Comparison of ENCODE assay signal across 8 cellular contexts in the genomic region with DNA sequence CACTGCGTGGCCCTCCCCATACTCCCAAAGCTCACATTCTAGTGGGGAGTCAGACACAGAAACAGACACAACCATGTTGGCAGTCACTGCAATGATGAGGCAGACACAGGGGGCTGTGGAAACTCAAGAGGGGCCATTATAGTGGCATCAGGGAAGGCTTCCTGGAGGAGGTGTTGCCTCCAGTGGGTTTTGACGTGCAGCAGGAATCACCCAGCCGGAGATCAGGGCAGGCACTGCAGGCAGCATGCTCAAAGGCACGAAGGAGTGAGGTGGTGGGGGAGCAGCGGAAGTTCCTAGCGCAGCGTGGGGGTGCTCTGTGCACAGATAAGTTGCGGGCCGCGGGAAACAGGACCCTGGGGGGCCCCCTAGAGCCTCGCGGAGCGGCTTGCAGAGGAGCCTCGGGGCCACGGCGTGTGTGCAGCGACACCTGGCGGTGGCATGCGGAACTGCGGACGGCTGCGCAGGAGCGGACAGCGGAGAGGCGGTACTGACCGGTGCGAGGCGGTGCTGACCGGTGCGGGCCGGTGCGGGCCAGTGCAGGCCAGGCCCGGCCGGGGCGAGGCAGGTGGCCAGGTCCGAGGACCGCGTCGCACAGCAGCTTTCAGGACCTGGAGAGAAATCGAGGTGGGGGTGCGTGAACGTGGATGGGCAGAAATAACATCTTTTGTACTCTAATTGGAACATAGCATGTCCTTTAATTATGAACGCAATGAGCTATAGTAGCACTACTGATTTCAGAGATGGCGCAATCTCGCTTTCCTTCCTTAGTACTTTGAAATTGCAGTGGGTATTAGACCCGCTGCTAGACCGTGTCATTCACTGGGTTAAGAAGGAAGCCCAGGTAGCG.
DNase-seq lines count a peak whose midpoint lies in the region; ATAC-seq, FAIRE-seq and TF ChIP-seq lines count a peak whose summit lies in the region.

No MANE protein-coding gene starts in this region.

- TF ChIP-seq RAD21 in A549 (conservative IDR thresholded peaks at IDR 0.05 in 1 of 2, IDR thresholded peaks at IDR 0.05 in 1 of 2), result peak; percentile 78 to 88

- no peaks in the 10 kb centered on the region for H3K36me3 Mint-ChIP-seq in T-cell

- DNase-seq in A549 (ENCODE audit: low read depth in 1 of 2, low spot score in 1 of 2), result peak; percentile 82
- DNase-seq in HTR-8/SVneo (ENCODE audit: insufficient read length, low spot score), result peak; percentile 85
- peak; percentile 61 to 88 (median 79) for DNase-seq in T-cell
- DNase-seq in activated naive CD8-positive, alpha-beta T cell treated with anti-CD3 and anti-CD28 coated beads, Interleukin-2, amount 50 U/mL, for 16 hours (ENCODE audit: low read depth, low spot score), result peak; percentile 49
- DNase-seq in heart right ventricle, result peak; percentile 61 to 82
- peak; percentile 56 for DNase-seq in putamen (ENCODE audit: low spot score)

- no peak overlapping the region for H3K27ac Mint-ChIP-seq in T-cell

- H3K4me3 ChIP-seq in A549 (no peak overlapping the region), heart right ventricle (no peak overlapping the region)

- 17% methylated on average over 27 of the region's 48 CpGs for WGBS in A549 (ENCODE audit: missing lambda C conversion rate)
- WGBS in heart right ventricle, 2 donors, result 18 to 19% methylated on average over 48 of the region's 48 CpGs

- TF ChIP-seq CTCF in A549 (IDR thresholded peaks at IDR 0.05) (peak; percentile 99), heart right ventricle (IDR thresholded peaks at IDR 0.05) (peak; percentile 96 to 100 (median 100))

- no peak for TF ChIP-seq EP300 in A549 (IDR thresholded peaks at IDR 0.05)

- FAIRE-seq in A549 (lab: Jason Lieb, UNC) (no peak), HTR-8/SVneo (lab: Jason Lieb, UNC) (peak; percentile 88)

- CTCF ChIA-PET in A549 (lab: Yijun Ruan, JAX) (interaction anchor here (0.5 to 36.5 kb wide), 60 partner anchors 9 to 559 kb away, joined by 3 to 1096 read pairs (median 4); partner anchors contain the start of genes FBLN2 and HDAC11), T-cell (lab: Charles Lee) (interaction anchor here (0.7 to 5.9 kb wide), 7 partner anchors 18 to 558 kb away, joined by 3 to 55 read pairs (median 4); no protein-coding TSS in a partner anchor)

- H3K27ac ChIP-seq in A549, result 0 out of 6 replicates have a peak overlapping the region, but pooled peaks of 1 of the 2 experiments have one; percentile 36
- no peak overlapping the region for H3K27ac ChIP-seq in heart right ventricle

- peak overlapping the region in 1 of 3 donors; percentile 47 for H3K4me3 Mint-ChIP-seq in T-cell

- intact Hi-C loops in heart right ventricle (cut with DNase I), result loop anchor here in 6 of 10 donors (1.0 to 10.0 kb wide), 6 partner anchors 154 to 814 kb away; partner anchors contain the start of genes CHCHD4 (in 1 of the 6), TMEM43 (in 1 of the 6) and WNT7A (in 1 of the 6)

- H3K4me1 Mint-ChIP-seq in T-cell, result peaks cover 43 to 61% (median 55%) of the 10 kb centered on the region in 3 donors

- peaks cover 0 to 39% (median 15%) of the 10 kb centered on the region in 7 donors for H3K27me3 ChIP-seq in heart right ventricle

- peak overlapping the region; percentile 66 for H3K4me2 ChIP-seq in A549

- TF ChIP-seq POLR2A in A549 (IDR thresholded peaks at IDR 0.05; ENCODE audit: low read length), result no peak

- POLR2A ChIA-PET in A549 (lab: Yijun Ruan, JAX) (no interaction called here), T-cell (lab: Charles Lee) (no interaction called here)

- H3K27me3 Mint-ChIP-seq in T-cell, result peaks cover 8 to 18% of the 10 kb centered on the region in 2 donors

- H3K9me3 ChIP-seq in A549 (no peaks in the 10 kb centered on the region), heart right ventricle (no peaks in the 10 kb centered on the region)

- H3K4me1 ChIP-seq in A549 (peaks cover 7% of the 10 kb centered on the region; the same call in 1 of the 3 replicates), heart right ventricle (peaks cover 5 to 28% (median 14%) of the 10 kb centered on the region in 9 donors)

- no peaks in the 10 kb centered on the region for H3K9me3 Mint-ChIP-seq in T-cell

- H3K36me3 ChIP-seq in heart right ventricle, result no peaks in the 10 kb centered on the region

- ATAC-seq in A549 (peak; percentile 50 to 86), GM18498 (IDR thresholded peaks at IDR 0.05; ENCODE audit: unreplicated experiment) (peak; percentile 55), T-cell (replicated peaks in 1 of 4) (peak; percentile 66 to 91 (median 74)), heart right ventricle (peak; percentile 67 to 80 (median 72)), GM18861 (IDR thresholded peaks at IDR 0.05; ENCODE audit: unreplicated experiment) (no peak)

TF ChIP-seq in A549, 52 proteins besides CTCF, POLR2A, EP300 and RAD21 (continues in another document):
- TF ChIP-seq RARB (CRISPR knock-in tag; IDR thresholded peaks at IDR 0.05) (no peak), EHF (CRISPR knock-in tag; IDR thresholded peaks at IDR 0.05) (no peak), BHLHE40 (IDR thresholded peaks at IDR 0.05; ENCODE audit: low read depth, low read length) (no peak), SMC3 (IDR thresholded peaks at IDR 0.05) (peak; percentile 86), KDM5A (IDR thresholded peaks at IDR 0.05) (no peak), MAZ (IDR thresholded peaks at IDR 0.05; ENCODE audit: borderline replicate concordance, low read depth, low read length) (no peak), FOXS1 (CRISPR knock-in tag; IDR thresholded peaks at IDR 0.05) (no peak), PHF8 (IDR thresholded peaks at IDR 0.05; ENCODE audit: borderline replicate concordance, low read depth) (no peak), REST (IDR thresholded peaks at IDR 0.05) (peak; percentile 69), FOSB (CRISPR knock-in tag; IDR thresholded peaks at IDR 0.05) (no peak), ZSCAN20 (CRISPR knock-in tag; IDR thresholded peaks at IDR 0.05) (no peak), MAX (IDR thresholded peaks at IDR 0.05) (peak; percentile 53), ZFP36 (IDR thresholded peaks at IDR 0.05; ENCODE audit: borderline replicate concordance, partially characterized antibody) (peak; percentile 100), JUN (IDR thresholded peaks at IDR 0.05) (peak in 1 of 2 experiments; percentile 28; a peak in 1 of 5 replicates), KDM1A (IDR thresholded peaks at IDR 0.05; ENCODE audit: low read depth) (peak; percentile 59; the same call in 1 of the 2 replicates), HDAC2 (IDR thresholded peaks at IDR 0.05) (0 out of 2 replicates have a peak, but pooled peaks have one; percentile 50), CHD2 (IDR thresholded peaks at IDR 0.05; ENCODE audit: low read length, partially characterized antibody) (no peak), CHD4 (IDR thresholded peaks at IDR 0.05; ENCODE audit: borderline replicate concordance) (peak; percentile 46; the same call in 1 of the 2 replicates), NFE2L2 (conservative IDR thresholded peaks at IDR 0.05; ENCODE audit: low read length) (no peak)
- TF ChIP-seq, protein P1, sequence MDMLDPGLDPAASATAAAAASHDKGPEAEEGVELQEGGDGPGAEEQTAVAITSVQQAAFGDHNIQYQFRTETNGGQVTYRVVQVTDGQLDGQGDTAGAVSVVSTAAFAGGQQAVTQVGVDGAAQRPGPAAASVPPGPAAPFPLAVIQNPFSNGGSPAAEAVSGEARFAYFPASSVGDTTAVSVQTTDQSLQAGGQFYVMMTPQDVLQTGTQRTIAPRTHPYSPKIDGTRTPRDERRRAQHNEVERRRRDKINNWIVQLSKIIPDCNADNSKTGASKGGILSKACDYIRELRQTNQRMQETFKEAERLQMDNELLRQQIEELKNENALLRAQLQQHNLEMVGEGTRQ (IDR thresholded peaks at IDR 0.05), result no peak
- TF ChIP-seq, protein P2, sequence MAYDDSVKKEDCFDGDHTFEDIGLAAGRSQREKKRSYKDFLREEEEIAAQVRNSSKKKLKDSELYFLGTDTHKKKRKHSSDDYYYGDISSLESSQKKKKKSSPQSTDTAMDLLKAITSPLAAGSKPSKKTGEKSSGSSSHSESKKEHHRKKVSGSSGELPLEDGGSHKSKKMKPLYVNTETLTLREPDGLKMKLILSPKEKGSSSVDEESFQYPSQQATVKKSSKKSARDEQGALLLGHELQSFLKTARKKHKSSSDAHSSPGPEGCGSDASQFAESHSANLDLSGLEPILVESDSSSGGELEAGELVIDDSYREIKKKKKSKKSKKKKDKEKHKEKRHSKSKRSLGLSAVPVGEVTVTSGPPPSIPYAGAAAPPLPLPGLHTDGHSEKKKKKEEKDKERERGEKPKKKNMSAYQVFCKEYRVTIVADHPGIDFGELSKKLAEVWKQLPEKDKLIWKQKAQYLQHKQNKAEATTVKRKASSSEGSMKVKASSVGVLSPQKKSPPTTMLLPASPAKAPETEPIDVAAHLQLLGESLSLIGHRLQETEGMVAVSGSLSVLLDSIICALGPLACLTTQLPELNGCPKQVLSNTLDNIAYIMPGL (CRISPR knock-in tag; IDR thresholded peaks at IDR 0.05; ENCODE audit: borderline replicate concordance), result no peak
